Comparison of ENCODE assay signal across 2 cellular contexts in the genomic region with DNA sequence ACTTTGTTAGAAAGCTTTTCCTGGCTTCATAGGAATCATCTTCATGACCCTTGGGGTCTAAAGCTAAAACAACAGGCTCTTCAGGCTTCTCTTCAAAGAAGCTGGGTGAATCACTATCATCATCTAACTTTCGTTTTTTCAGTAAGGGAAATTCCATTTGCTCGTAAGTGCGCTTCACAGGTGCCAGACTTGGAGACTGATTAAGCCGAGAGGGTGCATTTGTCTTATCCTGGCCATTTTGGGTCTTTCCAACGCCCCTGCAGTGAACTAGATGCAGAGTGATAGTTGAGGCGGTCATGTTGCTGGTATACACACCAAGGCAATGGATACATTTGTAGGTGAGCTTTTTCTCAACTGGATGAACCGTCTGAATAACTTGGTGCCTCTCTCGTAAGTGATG.
TF ChIP-seq lines count a peak whose summit lies in the region.

No MANE protein-coding gene starts in this region.

TF ChIP-seq in IMR-90, 13 proteins besides CTCF, POLR2A, EP300 and RAD21:
- no peak for TF ChIP-seq BHLHE40 (IDR thresholded peaks at IDR 0.05; ENCODE audit: low read depth, low read length)
- TF ChIP-seq NFE2L2 (IDR thresholded peaks at IDR 0.05; ENCODE audit: low read depth, low read length) = no peak

TF ChIP-seq in K562, 482 proteins besides CTCF, POLR2A, EP300 and RAD21:
- peak; percentile 77; the same call in 1 of the 2 replicates for TF ChIP-seq POLR2AphosphoS2 (IDR thresholded peaks at IDR 0.05; ENCODE audit: low read length)
- TF ChIP-seq, protein P1, sequence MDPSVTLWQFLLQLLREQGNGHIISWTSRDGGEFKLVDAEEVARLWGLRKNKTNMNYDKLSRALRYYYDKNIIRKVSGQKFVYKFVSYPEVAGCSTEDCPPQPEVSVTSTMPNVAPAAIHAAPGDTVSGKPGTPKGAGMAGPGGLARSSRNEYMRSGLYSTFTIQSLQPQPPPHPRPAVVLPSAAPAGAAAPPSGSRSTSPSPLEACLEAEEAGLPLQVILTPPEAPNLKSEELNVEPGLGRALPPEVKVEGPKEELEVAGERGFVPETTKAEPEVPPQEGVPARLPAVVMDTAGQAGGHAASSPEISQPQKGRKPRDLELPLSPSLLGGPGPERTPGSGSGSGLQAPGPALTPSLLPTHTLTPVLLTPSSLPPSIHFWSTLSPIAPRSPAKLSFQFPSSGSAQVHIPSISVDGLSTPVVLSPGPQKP (CRISPR knock-in tag; IDR thresholded peaks at IDR 0.05) = no peak
TF ChIP-seq in K562: peak in this region for 1.
